21 cellular contexts compared by ENCODE assay signal in the genomic region with DNA sequence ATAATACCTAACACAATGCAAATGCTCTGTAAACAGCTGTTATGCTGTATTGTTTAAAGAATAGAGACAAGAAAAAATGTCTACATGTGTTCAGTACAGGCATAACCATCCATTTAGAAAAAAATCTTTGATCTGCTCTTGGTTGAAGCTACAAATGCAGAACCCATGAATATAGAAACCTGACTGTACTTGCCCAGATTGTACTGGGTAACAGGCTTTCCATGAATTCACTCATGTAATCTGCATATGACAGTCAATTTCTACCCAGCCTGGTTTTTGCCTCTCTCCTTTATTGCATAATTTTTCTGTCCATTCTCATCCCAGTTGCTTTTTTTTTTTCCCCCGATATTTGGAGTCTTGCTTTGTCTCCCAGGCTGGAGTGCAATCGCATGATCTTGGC.
"Had no signal": no experiment of that assay in that cellular context is flagged by ENCODE, and none has a peak within 500 bp of the region (broad histone marks: within the 10 kb centered on the region; RNA-seq: fewer than 3 reads in every experiment).

No MANE protein-coding gene starts in this region.

- H3K9me3 ChIP-seq: SK-N-SH had no signal

- H3K9ac ChIP-seq: KMS-11, SK-N-SH had no signal

- H3K27ac ChIP-seq: KMS-11, RWPE1 had no signal

- H3K4me3 ChIP-seq: K562 had no signal

- ATAC-seq: K562, Panc1, PC-3 had no signal

- H3K4me2 ChIP-seq: KMS-11, SK-N-SH had no signal

- DNase-seq: Kasumi-1; MM.1S; NCI-H1092 treated with DMSO at 0.1 percent for 48 hours; NCI-H1436; NCI-H187; NCI-H2029; NCI-H2081 treated with DMSO at 0.1 percent for 48 hours; NCI-H2171; NCI-H226; NCI-H446; NCI-H510A; NCI-H524 treated with DMSO at 0.1 percent for 48 hours; NCI-H748 treated with DMSO at 0.1 percent for 48 hours; NK-92 treated with Interleukin-12 subunit alpha and Interleukin-12 subunit beta, amount 100 ng/mL, for 24 hours; PC-3; SHP77; SK-N-SH had no signal
